Comparison of ENCODE assay signal across 11 cellular contexts in the genomic region with DNA sequence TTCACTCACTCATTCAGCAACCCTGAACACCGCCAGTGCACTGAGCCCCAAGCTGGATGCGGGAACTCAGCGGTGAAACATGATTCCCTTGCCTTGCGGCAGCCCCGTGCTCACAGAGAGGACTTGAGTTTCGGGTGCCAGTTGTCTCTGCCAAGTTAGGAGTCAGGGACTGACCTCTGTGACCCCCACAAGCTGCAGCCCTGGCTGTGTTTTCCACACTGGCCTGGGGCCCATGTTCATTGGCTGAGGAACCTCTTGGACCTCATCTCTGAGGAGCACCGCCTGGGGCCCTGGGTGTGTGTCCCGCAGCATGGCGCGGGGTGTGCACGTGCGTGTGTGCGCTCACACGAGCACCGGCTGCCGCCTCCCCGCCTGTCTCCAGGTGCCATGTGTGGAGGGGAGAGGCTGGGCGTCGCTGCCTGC. TPM values are rescaled to one million over a fixed set of nuclear protein-coding genes. Genes with fewer than 3 reads are reported as not detected.
DNase-seq lines count a peak whose midpoint lies in the region; ATAC-seq and TF ChIP-seq lines count a peak whose summit lies in the region.
"Had no signal": no experiment of that assay in that cellular context is flagged by ENCODE, and none has a peak within 500 bp of the region (broad histone marks: within the 10 kb centered on the region; RNA-seq: fewer than 3 reads in every experiment).

No MANE protein-coding gene starts in this region.

- no peak for TF ChIP-seq EP300 in sigmoid colon (IDR thresholded peaks at IDR 0.05)

- peak overlapping the region; percentile 86 to 93 for H3K27ac ChIP-seq in right atrium auricular region
- peak overlapping the region; percentile 78 to 97 (median 86) for H3K27ac ChIP-seq in sigmoid colon

- 78 to 85% methylated on average over 19 of the region's 19 CpGs for WGBS in sigmoid colon, 2 donors

- CTCF ChIA-PET in Calu3 (lab: Charles Lee) = no interaction called here

- no peaks in the 10 kb centered on the region for H3K27me3 Mint-ChIP-seq in Calu3 (ENCODE audit: unreplicated experiment)
- no peaks in the 10 kb centered on the region for H3K27me3 Mint-ChIP-seq in brain
- peaks cover 0 to 3% (median 2%) of the 10 kb centered on the region in 3 donors for H3K27me3 Mint-ChIP-seq in immature natural killer cell (ENCODE audit: low read depth in 3 of 3)

- TF ChIP-seq POLR2A in sigmoid colon (IDR thresholded peaks at IDR 0.05) = no peak

- H3K36me3 Mint-ChIP-seq in Calu3 (ENCODE audit: insufficient read depth, unreplicated experiment) (peaks cover 100% of the 10 kb centered on the region), brain (peaks cover 46% of the 10 kb centered on the region), immature natural killer cell (peaks cover 6 to 26% (median 9%) of the 10 kb centered on the region in 3 donors)

- intact Hi-C loops in Calu3 (cut with micrococcal nuclease; ENCODE audit: unreplicated experiment) (no loop called here), sigmoid colon (cut with DNase I) (loop anchor here (5.0 kb wide), 1 partner anchor 61 kb away; no protein-coding TSS in a partner anchor)

- DNase-seq in Calu3 (no peak), right atrium auricular region (ENCODE audit: low spot score) (peak; percentile 79), sigmoid colon (peak; percentile 89), immature natural killer cell (no peak), NCI-H2081 treated with DMSO at 0.1 percent for 48 hours (lab: John Stamatoyannopoulos, UW) (no peak)
- no peak for DNase-seq in activated T-cell treated with anti-CD3 and anti-CD28 coated beads, Interleukin-2, amount 50 U/mL, for 48 hours
- DNase-seq: GF-D8, H7, NCI-H774 had no signal

- H3K4me1 Mint-ChIP-seq in Calu3 (ENCODE audit: low read depth, unreplicated experiment) (peaks cover 11% of the 10 kb centered on the region), brain (peaks cover 5% of the 10 kb centered on the region), immature natural killer cell (peaks cover 2 to 5% of the 10 kb centered on the region in 2 donors)

- H3K4me3 ChIP-seq in right atrium auricular region (no peak overlapping the region), sigmoid colon (no peak overlapping the region)

- no TSS peak for BruUV-seq in Calu3 (replicated peaks; lab: Mats Ljungman, UMichigan)

- H3K4me3 Mint-ChIP-seq in Calu3 (ENCODE audit: low read depth, unreplicated experiment) = no peak overlapping the region
- H3K4me3 Mint-ChIP-seq in brain = no peak overlapping the region
- H3K4me3 Mint-ChIP-seq in immature natural killer cell = no peak overlapping the region

- H3K9me3 ChIP-seq in right atrium auricular region (no peaks in the 10 kb centered on the region), sigmoid colon (no peaks in the 10 kb centered on the region)

- H3K4me1 ChIP-seq in right atrium auricular region (peaks cover 3 to 92% of the 10 kb centered on the region in 2 donors), sigmoid colon (peaks cover 0 to 79% (median 72%) of the 10 kb centered on the region in 4 donors)

- H3K9me3 Mint-ChIP-seq in Calu3 (ENCODE audit: low read depth, unreplicated experiment) (no peaks in the 10 kb centered on the region), brain (no peaks in the 10 kb centered on the region), immature natural killer cell (no peaks in the 10 kb centered on the region)

- H3K27ac Mint-ChIP-seq in Calu3 (ENCODE audit: unreplicated experiment) (peak overlapping the region; percentile 73), brain (peak overlapping the region in 4 of 5 experiments; percentile 4 to 57 (median 46)), immature natural killer cell (peak overlapping the region in 2 of 6 donors; percentile 11 to 44)

- TF ChIP-seq CTCF in Calu3 (IDR thresholded peaks at IDR 0.05; ENCODE audit: unreplicated experiment) (no peak), brain (conservative IDR thresholded peaks at IDR 0.05) (no peak), right atrium auricular region (IDR thresholded peaks at IDR 0.05) (no peak), sigmoid colon (IDR thresholded peaks at IDR 0.05) (no peak)

- H3K36me3 ChIP-seq in right atrium auricular region (peaks cover 99% of the 10 kb centered on the region), sigmoid colon (peaks cover 15 to 79% (median 48%) of the 10 kb centered on the region in 4 donors)

- no peaks in the 10 kb centered on the region for H3K27me3 ChIP-seq in right atrium auricular region
- no peaks in the 10 kb centered on the region for H3K27me3 ChIP-seq in sigmoid colon

- no peak for ATAC-seq in HG02885 (IDR thresholded peaks at IDR 0.05; ENCODE audit: poor library complexity, unreplicated experiment)

RNA-seq across cellular contexts. Expression of gene CAPN12, which starts 31.0 kb away (rescaled TPM):
- total RNA-seq in Calu3 (2022) (14.5 and 14.7 TPM in 2 replicates), right atrium auricular region (under 1 TPM; 0.74 to 0.90 TPM), sigmoid colon (1 to 10 TPM in 1 of 4 donors, under 1 TPM in 2, not detected in 1; 0.33 to 3.0 (median 0.54) TPM)
- polyA plus RNA-seq in brain (ENCODE audit: insufficient read depth, low read depth, low replicate concordance) (0.44 TPM), sigmoid colon (10 to 100 TPM in 1 of 3 donors, 1 to 10 TPM in 2; 5.3 to 14.3 (median 6.0) TPM), immature natural killer cell (10 to 100 TPM; 25.7 to 72.8 (median 55.1) TPM)

Comparison
In these comparisons a context has a peak if more than half of its experiments do, and no peak if none do; other contexts are left out.
1. DNase-seq: peak in right atrium auricular region (single experiment) and sigmoid colon (single experiment); none in Calu3 (single experiment), immature natural killer cell (0 of 3), NCI-H2081 treated with DMSO at 0.1 percent for 48 hours (single experiment) and activated T-cell treated with anti-CD3 and anti-CD28 coated beads, Interleukin-2, amount 50 U/mL, for 48 hours (0 of 2).